In genomic region chr19:48867922-48868195, GRCh38 we compare ENCODE assay signal across 12 cellular contexts. TPM values are rescaled to one million over a fixed set of nuclear protein-coding genes. Genes with fewer than 3 reads are reported as not detected.
DNase-seq lines count a peak whose midpoint lies in the region; ATAC-seq and TF ChIP-seq lines count a peak whose summit lies in the region.
"Had no signal": no experiment of that assay in that cellular context is flagged by ENCODE, and none has a peak within 500 bp of the region (broad histone marks: within the 10 kb centered on the region; RNA-seq: fewer than 3 reads in every experiment).

No MANE protein-coding gene starts in this region.

- peaks cover 10% of the 10 kb centered on the region for H3K36me3 Mint-ChIP-seq in T-helper 17 cell (ENCODE audit: low read depth)

- no peaks in the 10 kb centered on the region for H3K36me3 ChIP-seq in BLaER1
- H3K36me3 ChIP-seq in psoas muscle (ENCODE audit: insufficient read depth in 1 of 2, low read depth in 1 of 2) = no peaks in the 10 kb centered on the region

- H3K4me1 Mint-ChIP-seq in T-helper 17 cell = peaks cover 12% of the 10 kb centered on the region

- H3K27ac ChIP-seq in BLaER1 (peak overlapping the region; percentile 72), foreskin keratinocyte (peak overlapping the region; percentile 73), psoas muscle (peak overlapping the region; percentile 79)

- H3K4me1 ChIP-seq in BLaER1 (peaks cover 51% of the 10 kb centered on the region), foreskin keratinocyte (peaks cover 15% of the 10 kb centered on the region), psoas muscle (peaks cover 16% of the 10 kb centered on the region)

- peaks cover 21% of the 10 kb centered on the region for H3K27me3 Mint-ChIP-seq in T-helper 17 cell

- H3K27me3 ChIP-seq in BLaER1 (no peaks in the 10 kb centered on the region), foreskin keratinocyte (no peaks in the 10 kb centered on the region), psoas muscle (ENCODE audit: insufficient read depth in 3 of 3, low read length in 2 of 3) (no peaks in the 10 kb centered on the region)

- H3K27ac Mint-ChIP-seq in T-helper 17 cell = peak overlapping the region; percentile 57
- H3K27ac Mint-ChIP-seq: activated naive CD4-positive, alpha-beta T cell treated with anti-CD3 and anti-CD28 coated beads for 36 hours had no signal

- WGBS in psoas muscle, 3 donors = 28 to 55% (median 36%) methylated on average over 5 to 7 of the region's 7 CpGs

- H3K9ac ChIP-seq in BLaER1 = peak overlapping the region; percentile 47; the same call in 1 of the 2 replicates

- H3K9me3 ChIP-seq in BLaER1 (no peaks in the 10 kb centered on the region), T-helper 17 cell (ENCODE audit: control insufficient read depth, low read length, poor library complexity, severe bottlenecking) (no peaks in the 10 kb centered on the region), psoas muscle (no peaks in the 10 kb centered on the region)

- no peak overlapping the region for H3K4me3 Mint-ChIP-seq in T-helper 17 cell
- H3K4me3 Mint-ChIP-seq: activated naive CD4-positive, alpha-beta T cell treated with anti-CD3 and anti-CD28 coated beads for 36 hours had no signal

- no peak for TF ChIP-seq CTCF in foreskin keratinocyte (conservative IDR thresholded peaks at IDR 0.05)
- TF ChIP-seq CTCF in psoas muscle (IDR thresholded peaks at IDR 0.05) = no peak

- peaks cover 5% of the 10 kb centered on the region for H4K20me1 ChIP-seq in BLaER1

- H3K4me3 ChIP-seq in BLaER1 (no peak overlapping the region), psoas muscle (peak overlapping the region; percentile 54)

- ATAC-seq in T-helper 17 cell (no peak), foreskin keratinocyte (no peak), psoas muscle (no peak)

- no peak for DNase-seq in T-helper 17 cell
- DNase-seq in foreskin keratinocyte = no peak
- no peak for DNase-seq in psoas muscle
- no peak for DNase-seq in NCI-H2081 (lab: John Stamatoyannopoulos, UW)
- no peak for DNase-seq in DMS53 treated with DMSO at 0.1 percent for 48 hours (lab: John Stamatoyannopoulos, UW; ENCODE audit: unreplicated experiment)
- no peak for DNase-seq in NCI-H2081 treated with DMSO at 0.1 percent for 48 hours (lab: John Stamatoyannopoulos, UW)
- DNase-seq in activated CD8-positive, alpha-beta memory T cell treated with anti-CD3 and anti-CD28 coated beads for 24 hours = no peak
- DNase-seq: activated naive CD4-positive, alpha-beta T cell treated with anti-CD3 and anti-CD28 coated beads for 36 hours; NCI-H1436; stimulated activated CD4-positive, alpha-beta T cell treated with anti-CD3 and anti-CD28 coated beads, Interleukin-4, amount 100 ng/mL, for 4 hours had no signal

- intact Hi-C loops in psoas muscle (cut with DNase I) = no loop called here

- peak overlapping the region; percentile 71 for H3K4me2 ChIP-seq in BLaER1

RNA-seq across cellular contexts. Expression of gene PLEKHA4, which starts 0.6 kb away (rescaled TPM):
- total RNA-seq in T-helper 17 cell (1 to 10 TPM in 1 of 2 donors, under 1 TPM in 1; 0.42 to 3.0 TPM), foreskin keratinocyte (6.3 and 7.4 TPM in 2 replicates), psoas muscle (10 to 100 TPM in 3 of 4 donors, 1 to 10 TPM in 1; 9.4 to 30.0 (median 20.2) TPM)
- polyA plus RNA-seq in foreskin keratinocyte (8.5 and 9.2 TPM in 2 replicates), psoas muscle (10 to 100 TPM; 11.1 to 14.9 (median 12.3) TPM)

RNA-seq across cellular contexts. Expression of gene PPP1R15A, which starts 4.4 kb away (rescaled TPM):
- total RNA-seq in T-helper 17 cell (1,000 to 10,000 TPM in 1 of 2 donors, 100 to 1,000 TPM in 1; 954 to 1,165 TPM), foreskin keratinocyte (39.3 and 41.1 TPM in 2 replicates), psoas muscle (10 to 100 TPM; 34.5 to 93.4 (median 41.3) TPM)
- polyA plus RNA-seq in foreskin keratinocyte (36.4 and 37.8 TPM in 2 replicates), psoas muscle (10 to 100 TPM; 61.1 to 86.3 (median 83.7) TPM)

RNA-seq across cellular contexts. Expression of gene TULP2, which starts 30.7 kb away (rescaled TPM):
- not detected for total RNA-seq in T-helper 17 cell
- total RNA-seq in foreskin keratinocyte = not detected in 2 replicates
- 0.09 TPM in 1 of 2 replicates, not detected in the other for polyA plus RNA-seq in foreskin keratinocyte
- total RNA-seq in psoas muscle = under 1 TPM in 2 of 4 donors, not detected in 2; 0.13 to 0.17 TPM
- polyA plus RNA-seq in psoas muscle = under 1 TPM in 2 of 3 donors, not detected in 1; 0.06 to 0.07 TPM
- total RNA-seq: Daoy had no signal

RNA-seq across cellular contexts. Expression of gene HSD17B14, which starts 31.6 kb away (rescaled TPM):
- total RNA-seq in T-helper 17 cell (under 1 TPM in 1 of 2 donors, not detected in 1; 0.44 TPM), foreskin keratinocyte (4.0 and 4.4 TPM in 2 replicates), psoas muscle (1 to 10 TPM in 1 of 4 donors, under 1 TPM in 3; 0.61 to 1.2 (median 0.80) TPM)
- polyA plus RNA-seq in foreskin keratinocyte (7.6 and 9.6 TPM in 2 replicates), psoas muscle (under 1 TPM; 0.15 to 0.66 (median 0.29) TPM)

RNA-seq across cellular contexts. Expression of gene NUCB1, which starts 32.3 kb away (rescaled TPM):
- total RNA-seq in T-helper 17 cell = 100 to 1,000 TPM; 118 to 135 TPM
- 106 and 118 TPM in 2 replicates for total RNA-seq in foreskin keratinocyte
- polyA plus RNA-seq in foreskin keratinocyte = 100 and 115 TPM in 2 replicates
- total RNA-seq in psoas muscle = 100 to 1,000 TPM in 2 of 4 donors, 10 to 100 TPM in 2; 86.4 to 143 (median 101) TPM
- 10 to 100 TPM; 49.9 to 97.1 (median 90.7) TPM for polyA plus RNA-seq in psoas muscle

Comparison
In these comparisons a context has a peak if more than half of its experiments do, and no peak if none do; other contexts are left out.
1. RNA of gene PPP1R15A, which starts 4.4 kb away (total RNA-seq): 954 to 1,165 TPM in T-helper 17 cell; 34.5 to 93.4 TPM in psoas muscle and 39.3 to 41.1 TPM in foreskin keratinocyte; every median in the first group is over 10 times any median in the second.
2. Peak in every context shown above with its lines, with median percentiles within 50 percentile points of each other: H3K27ac ChIP-seq.